In genomic region chr2:167550448-167550847, GRCh38 we compare ENCODE assay signal across 8 cellular contexts.
A peak's percentile ranks its signal among the peaks of the same experiment; 100 is the strongest.
DNase-seq lines count a peak whose midpoint lies in the region; ATAC-seq, FAIRE-seq and TF ChIP-seq lines count a peak whose summit lies in the region.

No MANE protein-coding gene starts in this region.

- TF ChIP-seq CTCF in HepG2 (CRISPR knock-in tag; IDR thresholded peaks at IDR 0.05) (peak; percentile 50), stomach (IDR thresholded peaks at IDR 0.05) (no peak)

- intact Hi-C loops in HepG2 (cut with micrococcal nuclease; ENCODE audit: unreplicated experiment) (loop anchor here (1.0 to 10.0 kb wide), 3 partner anchors 100 to 1011 kb away; no protein-coding TSS in a partner anchor), stomach (cut with DNase I; ENCODE audit: low total_unique reads) (no loop called here)

- H3K27me3 ChIP-seq in HepG2 (ENCODE audit: control insufficient read depth in 1 of 2, insufficient read depth in 2 of 2, low read length in 2 of 2) (no peaks in the 10 kb centered on the region), stomach (no peaks in the 10 kb centered on the region)

- WGBS in HepG2 (ENCODE audit: low lambda C conversion rate), result 0% methylated on average over 1 of the region's 1 CpG
- WGBS in stomach, 5 donors, result 82 to 95% (median 85%) methylated on average over 1 of the region's 1 CpG

- H4K20me1 ChIP-seq in HepG2 (ENCODE audit: insufficient read depth, low read length), result no peaks in the 10 kb centered on the region

- in situ Hi-C loops in HepG2 (cut with HindIII; ENCODE audit: extremely low pct_ligation_motif_present, low pct_unique_long_range_greater_than_20kb), result no loop called here

- no peak overlapping the region for H3K4me3 Mint-ChIP-seq in activated naive CD8-positive, alpha-beta T cell treated with anti-CD3 and anti-CD28 coated beads for 36 hours

- H3K9me3 ChIP-seq in HepG2 (ENCODE audit: low read length) (no peaks in the 10 kb centered on the region), stomach (no peaks in the 10 kb centered on the region)

- H3K4me2 ChIP-seq in HepG2 (ENCODE audit: low read depth, low read length), result no peak overlapping the region

- POLR2A ChIA-PET in HepG2 (lab: Yijun Ruan, JAX), result no interaction called here

- FAIRE-seq in HepG2 (lab: Jason Lieb, UNC), result no peak

- TF ChIP-seq EP300 in HepG2 (IDR thresholded peaks at IDR 0.05; ENCODE audit: low read depth in 2 of 2, low read length in 2 of 2) (no peak), HepG2 (CRISPR knock-in tag; IDR thresholded peaks at IDR 0.05; ENCODE audit: borderline replicate concordance) (no peak), stomach (IDR thresholded peaks at IDR 0.05) (no peak)

- H3K27ac ChIP-seq in HepG2 (ENCODE audit: extremely low read length, insufficient read depth, low read length) (no peak overlapping the region), stomach (no peak overlapping the region)

- TF ChIP-seq POLR2A in HepG2 (IDR thresholded peaks at IDR 0.05; ENCODE audit: insufficient read depth in 1 of 2, low read depth in 2 of 2, low read length in 2 of 2), result no peak
- no peak for TF ChIP-seq POLR2A in stomach (IDR thresholded peaks at IDR 0.05)

- peak; percentile 41 for ATAC-seq in HG03565 (IDR thresholded peaks at IDR 0.05; ENCODE audit: unreplicated experiment)
- peak; percentile 80 for ATAC-seq in HepG2
- no peak for ATAC-seq in HG02981 (IDR thresholded peaks at IDR 0.05; ENCODE audit: unreplicated experiment)

- H3K9me3 Mint-ChIP-seq in activated naive CD8-positive, alpha-beta T cell treated with anti-CD3 and anti-CD28 coated beads for 36 hours, result peaks cover 3% of the 10 kb centered on the region

- H3K4me3 ChIP-seq in HepG2 (replicated peaks in 1 of 3; ENCODE audit: insufficient read depth in 1 of 3, low read depth in 2 of 3, low read length in 3 of 3) (no peak overlapping the region), stomach (no peak overlapping the region)

- CTCF ChIA-PET in HepG2 (lab: Yijun Ruan, JAX; ENCODE audit: low intra/inter-chr PET ratio, low total read pairs), result no interaction called here

- H2AFZ ChIP-seq in HepG2 (ENCODE audit: low read length), result no peak overlapping the region

- H3K79me2 ChIP-seq in HepG2 (ENCODE audit: insufficient read depth, low read length), result no peaks in the 10 kb centered on the region

- no peak for TF ChIP-seq RAD21 in HepG2 (CRISPR knock-in tag; IDR thresholded peaks at IDR 0.05)

- H3K36me3 Mint-ChIP-seq in activated naive CD8-positive, alpha-beta T cell treated with anti-CD3 and anti-CD28 coated beads for 36 hours, result no peaks in the 10 kb centered on the region

- no peaks in the 10 kb centered on the region for H3K4me1 Mint-ChIP-seq in activated naive CD8-positive, alpha-beta T cell treated with anti-CD3 and anti-CD28 coated beads for 36 hours

- H3K4me1 ChIP-seq in HepG2 (ENCODE audit: insufficient read depth, low read length) (peaks cover 10% of the 10 kb centered on the region), stomach (no peaks in the 10 kb centered on the region)

- peak; percentile 7 for DNase-seq in EL
- peak; percentile 29 for DNase-seq in SW480 (ENCODE audit: low spot score)
- peak; percentile 6 for DNase-seq in HepG2 (ENCODE audit: low spot score)
- DNase-seq in stomach, result no peak
- DNase-seq in NOMO-1 treated with dmso at 0.1 percent for 144 hours (lab: John Stamatoyannopoulos, UW; ENCODE audit: unreplicated experiment), result no peak
- DNase-seq in activated naive CD8-positive, alpha-beta T cell treated with anti-CD3 and anti-CD28 coated beads for 36 hours, result no peak

- H3K9ac ChIP-seq in HepG2 (ENCODE audit: insufficient read depth, low read depth, low read length), result no peak overlapping the region

- no peaks in the 10 kb centered on the region for H3K27me3 Mint-ChIP-seq in activated naive CD8-positive, alpha-beta T cell treated with anti-CD3 and anti-CD28 coated beads for 36 hours

- no peaks in the 10 kb centered on the region for H3K36me3 ChIP-seq in HepG2 (replicated peaks in 1 of 2; ENCODE audit: control insufficient read depth in 1 of 2, insufficient read depth in 2 of 2, low read length in 2 of 2)
- no peaks in the 10 kb centered on the region for H3K36me3 ChIP-seq in stomach

- no peak overlapping the region for H3K27ac Mint-ChIP-seq in activated naive CD8-positive, alpha-beta T cell treated with anti-CD3 and anti-CD28 coated beads for 36 hours

- BruUV-seq in HepG2 (replicated peaks; lab: Mats Ljungman, UMichigan), result no TSS peak

TF ChIP-seq in HepG2, 621 proteins besides CTCF, POLR2A, EP300 and RAD21:
- TF ChIP-seq ZUFSP (CRISPR knock-in tag; IDR thresholded peaks at IDR 0.05; ENCODE audit: borderline replicate concordance) (no peak), SMC3 (IDR thresholded peaks at IDR 0.05; ENCODE audit: low read length) (peak; percentile 35; the same call in 1 of the 2 replicates), ZNF446 (CRISPR knock-in tag; IDR thresholded peaks at IDR 0.05) (no peak), YEATS4 (CRISPR knock-in tag; IDR thresholded peaks at IDR 0.05; ENCODE audit: borderline replicate concordance) (no peak), STAG1 (CRISPR knock-in tag; IDR thresholded peaks at IDR 0.05) (peak; percentile 69), KDM3A (CRISPR knock-in tag; IDR thresholded peaks at IDR 0.05; ENCODE audit: low read depth) (no peak), ZKSCAN5 (CRISPR knock-in tag; IDR thresholded peaks at IDR 0.05) (no peak), ZNF644 (CRISPR knock-in tag; IDR thresholded peaks at IDR 0.05; ENCODE audit: low read depth) (peak; percentile 63; the same call in 1 of the 2 replicates), LCORL (IDR thresholded peaks at IDR 0.05) (no peak), LCORL (CRISPR knock-in tag; IDR thresholded peaks at IDR 0.05) (no peak)

Comparison
In these comparisons a context has a peak if more than half of its experiments do, and no peak if none do; other contexts are left out.
1. DNase-seq: peak in EL (single experiment), SW480 (single experiment) and HepG2 (single experiment); none in stomach (single experiment), NOMO-1 treated with dmso at 0.1 percent for 144 hours (single experiment) and activated naive CD8-positive, alpha-beta T cell treated with anti-CD3 and anti-CD28 coated beads for 36 hours (single experiment).